Comparison of ENCODE assay signal across 29 cellular contexts in genomic region chr7:15049157-15049556, GRCh38.
DNase-seq lines count a peak whose midpoint lies in the region; ATAC-seq and TF ChIP-seq lines count a peak whose summit lies in the region.
"Had no signal": no experiment of that assay in that cellular context is flagged by ENCODE, and none has a peak within 500 bp of the region (broad histone marks: within the 10 kb centered on the region; RNA-seq: fewer than 3 reads in every experiment).

No MANE protein-coding gene starts in this region.

- intact Hi-C loops in PC-3 (cut with micrococcal nuclease): no loop called here

- H4K20me1 ChIP-seq in PC-3 (ENCODE audit: low read length): no peaks in the 10 kb centered on the region
- H4K20me1 ChIP-seq: BLaER1; BLaER1 treated with 17β-estradiol and CSF1 and Interleukin-3, amounts not matched to agents 10 nM and 100 nM had no signal

- H3K4me3 ChIP-seq in PC-3 (ENCODE audit: low read length): no peak overlapping the region
- H3K4me3 ChIP-seq: A549; BLaER1; BLaER1 treated with 17β-estradiol and CSF1 and Interleukin-3, amounts not matched to agents 10 nM and 100 nM had no signal

- no peak overlapping the region for H2AFZ ChIP-seq in PC-3 (ENCODE audit: low read length)

- no peak overlapping the region for H3K4me2 ChIP-seq in PC-3 (ENCODE audit: low read length)
- H3K4me2 ChIP-seq: A549; BLaER1; BLaER1 treated with 17β-estradiol and CSF1 and Interleukin-3, amounts not matched to agents 10 nM and 100 nM had no signal

- TF ChIP-seq CTCF in PC-3 (conservative IDR thresholded peaks at IDR 0.05; ENCODE audit: low read depth, low read length): no peak

- peak; percentile 93 for ATAC-seq in PC-3
- ATAC-seq: A549; CD8-positive, alpha-beta T cell had no signal

- no peaks in the 10 kb centered on the region for H3F3A ChIP-seq in PC-3 (ENCODE audit: low read length, unreplicated experiment)

- no peaks in the 10 kb centered on the region for H3K27me3 ChIP-seq in PC-3 (ENCODE audit: low read length)
- H3K27me3 ChIP-seq: BE2C; BLaER1; BLaER1 treated with 17β-estradiol and CSF1 and Interleukin-3, amounts not matched to agents 10 nM and 100 nM had no signal

- POLR2A ChIA-PET in PC-3 (lab: Charles Lee; ENCODE audit: unreplicated experiment): no interaction called here

- BruUV-seq in PC-3 (replicated peaks; lab: Mats Ljungman, UMichigan): no TSS peak

- CTCF ChIA-PET in PC-3 (lab: Charles Lee): interaction anchor here (0.7 kb wide), 1 partner anchor 119 kb away, joined by 3 read pairs; no protein-coding TSS in a partner anchor

- H3K9ac ChIP-seq in PC-3 (ENCODE audit: low read length): no peak overlapping the region
- H3K9ac ChIP-seq: BLaER1; BLaER1 treated with 17β-estradiol and CSF1 and Interleukin-3, amounts not matched to agents 10 nM and 100 nM had no signal

- no peaks in the 10 kb centered on the region for H3K9me3 ChIP-seq in PC-3 (ENCODE audit: low read length)
- H3K9me3 ChIP-seq: A549; BE2C; BLaER1; BLaER1 treated with 17β-estradiol and CSF1 and Interleukin-3, amounts not matched to agents 10 nM and 100 nM had no signal

- peak; percentile 35 for DNase-seq in ELR (ENCODE audit: low read depth)
- peak; percentile 67 for DNase-seq in PC-3
- no peak for DNase-seq in NCI-H1092 (lab: John Stamatoyannopoulos, UW)
- no peak for DNase-seq in epidermal melanocyte (ENCODE audit: insufficient read length, low spot score)
- DNase-seq: 8988T; ACHN; AML-193; BE2C; C1 segment of cervical spinal cord; Caco-2; Calu3; CD4-positive, alpha-beta memory T cell; CD4-positive, alpha-beta T cell; CD4-positive, CD25-positive, alpha-beta regulatory T cell; CD8-positive, alpha-beta memory T cell; CD8-positive, alpha-beta T cell; COR-L47; DMS 273 treated with DMSO at 0.1 percent for 48 hours; DMS153; DMS53; DMS79; DMS79 treated with DMSO at 0.1 percent for 48 hours; DND-41; EL had no signal

- peaks cover 6% of the 10 kb centered on the region; the same call in 1 of the 2 replicates for H3K4me1 ChIP-seq in PC-3 (ENCODE audit: insufficient read depth, low read length)
- H3K4me1 ChIP-seq: A549; BE2C; BLaER1; BLaER1 treated with 17β-estradiol and CSF1 and Interleukin-3, amounts not matched to agents 10 nM and 100 nM; Caco-2 had no signal

- H3K36me3 ChIP-seq in PC-3 (ENCODE audit: low read depth, low read length): no peaks in the 10 kb centered on the region
- H3K36me3 ChIP-seq: BE2C; BLaER1; BLaER1 treated with 17β-estradiol and CSF1 and Interleukin-3, amounts not matched to agents 10 nM and 100 nM had no signal

- H3K27ac ChIP-seq in PC-3 (ENCODE audit: low read length): no peak overlapping the region
- H3K27ac ChIP-seq: 22Rv1; A549; BLaER1; BLaER1 treated with 17β-estradiol and CSF1 and Interleukin-3, amounts not matched to agents 10 nM and 100 nM; C4-2B had no signal

- H3K9me2 ChIP-seq in PC-3 (replicated peaks; ENCODE audit: low read length): no peaks in the 10 kb centered on the region

- no peaks in the 10 kb centered on the region for H3K79me2 ChIP-seq in PC-3 (ENCODE audit: low read length)

Comparison
In these comparisons a context has a peak if more than half of its experiments do, and no peak if none do; other contexts are left out.
1. DNase-seq: peak in ELR (single experiment) and PC-3 (single experiment); none in NCI-H1092 (single experiment) and epidermal melanocyte (single experiment).